Comparison of ENCODE assay signal across 21 cellular contexts in genomic region chr17:68425979-68426378, GRCh38.
"Had no signal": no experiment of that assay in that cellular context is flagged by ENCODE, and none has a peak within 500 bp of the region (broad histone marks: within the 10 kb centered on the region; RNA-seq: fewer than 3 reads in every experiment).

No MANE protein-coding gene starts in this region.

- H3K27me3 ChIP-seq: foreskin keratinocyte, neutrophil, tibial artery, upper lobe of left lung, vagina had no signal

- H3K4me1 Mint-ChIP-seq: naive B cell; nephron; stimulated activated memory B cell treated with anti-CD40 and anti-IgM and Interleukin-4, amounts not matched to agents 10 μg/mL and 1 μg/mL and 100 μg/mL, for 72 hours had no signal

- ATAC-seq: foreskin keratinocyte; left colon; left ventricle myocardium superior; stimulated activated memory B cell treated with anti-CD40 and anti-IgM and Interleukin-4, amounts not matched to agents 10 μg/mL and 1 μg/mL and 100 μg/mL, for 72 hours had no signal

- H3K4me3 Mint-ChIP-seq: naive B cell; nephron; stimulated activated memory B cell treated with anti-CD40 and anti-IgM and Interleukin-4, amounts not matched to agents 10 μg/mL and 1 μg/mL and 100 μg/mL, for 72 hours; stimulated activated naive CD8-positive, alpha-beta T cell treated with anti-CD3 and anti-CD28 coated beads, Interleukin-15, Interleukin-2, amounts not matched to agents 100 ng/mL and 50 ng/mL, for 24 hours had no signal

- DNase-seq: effector memory CD4-positive, alpha-beta T cell; foreskin keratinocyte; hippocampal formation; left colon; left ventricle myocardium superior; mesenchymal stem cell; midbrain; naive B cell; posterior cingulate gyrus; small intestine; stimulated activated CD4-positive, alpha-beta T cell treated with anti-CD3 and anti-CD28 coated beads, Interleukin-12 subunit alpha, Interleukin-12 subunit beta, amount 100 ng/mL, for 4 hours; stimulated activated CD4-positive, alpha-beta T cell treated with anti-CD3 and anti-CD28 coated beads, Interleukin-4, amount 100 ng/mL, for 1 hour; stimulated activated CD8-positive, alpha-beta memory T cell treated with anti-CD3 and anti-CD28 coated beads, Interleukin-4, amount 100 ng/mL, for 48 hours; tibial artery; upper lobe of left lung had no signal

- H3K4me1 ChIP-seq: foreskin keratinocyte, tibial artery, upper lobe of left lung, vagina had no signal

- H3K9me3 ChIP-seq: neutrophil, tibial artery, upper lobe of left lung, vagina had no signal

- H3K4me3 ChIP-seq: lung, tibial artery, upper lobe of left lung, vagina had no signal

- H3K27me3 Mint-ChIP-seq: naive B cell; stimulated activated memory B cell treated with anti-CD40 and anti-IgM and Interleukin-4, amounts not matched to agents 10 μg/mL and 1 μg/mL and 100 μg/mL, for 72 hours; stimulated activated naive CD8-positive, alpha-beta T cell treated with anti-CD3 and anti-CD28 coated beads, Interleukin-15, Interleukin-2, amounts not matched to agents 100 ng/mL and 50 ng/mL, for 24 hours had no signal

- H3K27ac ChIP-seq: foreskin keratinocyte, neutrophil, tibial artery, upper lobe of left lung, vagina had no signal

- H3K27ac Mint-ChIP-seq: nephron; stimulated activated memory B cell treated with anti-CD40 and anti-IgM and Interleukin-4, amounts not matched to agents 10 μg/mL and 1 μg/mL and 100 μg/mL, for 72 hours; stimulated activated naive CD8-positive, alpha-beta T cell treated with anti-CD3 and anti-CD28 coated beads, Interleukin-15, Interleukin-2, amounts not matched to agents 100 ng/mL and 50 ng/mL, for 24 hours had no signal

- H3K9me3 Mint-ChIP-seq: stimulated activated memory B cell treated with anti-CD40 and anti-IgM and Interleukin-4, amounts not matched to agents 10 μg/mL and 1 μg/mL and 100 μg/mL, for 72 hours; stimulated activated naive CD8-positive, alpha-beta T cell treated with anti-CD3 and anti-CD28 coated beads, Interleukin-15, Interleukin-2, amounts not matched to agents 100 ng/mL and 50 ng/mL, for 24 hours had no signal
